In the genomic region with DNA sequence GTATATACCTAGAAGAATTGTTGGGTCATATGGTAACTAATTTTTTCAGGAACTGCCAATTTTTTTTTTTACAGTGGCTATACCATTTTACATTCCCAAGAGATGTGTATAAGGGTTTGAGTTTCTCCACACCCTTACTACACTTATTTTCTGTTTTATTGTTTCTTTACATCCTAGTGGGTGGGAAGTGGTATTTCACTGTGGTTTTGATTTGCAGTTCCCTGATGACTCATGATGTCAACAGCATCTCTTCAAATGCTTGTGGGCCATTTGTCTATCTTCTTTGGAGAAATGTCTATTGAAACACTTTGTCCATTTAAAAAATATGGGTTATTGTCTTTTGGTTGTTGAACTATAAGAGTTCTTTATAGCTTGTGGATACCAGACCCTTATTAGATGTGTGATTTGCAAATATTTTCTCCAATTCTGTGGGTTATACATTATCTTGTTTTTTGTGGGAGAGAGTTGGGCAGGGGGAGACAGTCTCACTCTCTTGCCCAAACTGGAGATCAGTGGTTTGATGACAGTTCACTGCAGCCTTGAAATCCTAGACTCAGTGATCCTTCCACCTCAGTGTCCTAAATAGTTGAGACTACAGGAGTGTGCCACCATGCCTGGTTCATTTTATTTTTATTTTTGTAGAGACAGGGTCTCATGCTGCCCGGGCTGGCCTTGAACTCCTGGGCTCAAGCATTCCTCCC, we compare ENCODE assay signal across 11 cellular contexts. TPM values are rescaled to one million over a fixed set of nuclear protein-coding genes. Genes with fewer than 3 reads are reported as not detected.
DNase-seq lines count a peak whose midpoint lies in the region; ATAC-seq and TF ChIP-seq lines count a peak whose summit lies in the region.
"Had no signal": no experiment of that assay in that cellular context is flagged by ENCODE, and none has a peak within 500 bp of the region (broad histone marks: within the 10 kb centered on the region; RNA-seq: fewer than 3 reads in every experiment).

No MANE protein-coding gene starts in this region.

- peak overlapping the region; percentile 8 for H3K4me2 ChIP-seq in smooth muscle cell

- peak; percentile 46 for DNase-seq in activated CD4-positive, alpha-beta T cell treated with anti-CD3 and anti-CD28 coated beads, Interleukin-2, amount 10 ng/mL, durations not matched to agents 7 days and 5 days
- no peak for DNase-seq in activated CD4-positive, alpha-beta T cell treated with anti-CD3 and anti-CD28 coated beads for 48 hours
- DNase-seq in RWPE2 (ENCODE audit: low spot score) = no peak
- peak; percentile 81 for DNase-seq in choroid plexus epithelial cell (ENCODE audit: low read depth)
- DNase-seq in smooth muscle cell (lab: John Stamatoyannopoulos, UW; ENCODE audit: unreplicated experiment) = no peak
- no peak for DNase-seq in left cardiac atrium
- no peak for DNase-seq in spleen
- DNase-seq: activated CD4-positive, CD25-positive, alpha-beta regulatory T cell; cerebellar nuclear complex had no signal

- H3K4me3 Mint-ChIP-seq in activated CD4-positive, alpha-beta T cell treated with anti-CD3 and anti-CD28 coated beads, Interleukin-2, amount 10 ng/mL, durations not matched to agents 7 days and 5 days = no peak overlapping the region

- H3K36me3 Mint-ChIP-seq in activated CD4-positive, alpha-beta T cell treated with anti-CD3 and anti-CD28 coated beads, Interleukin-2, amount 10 ng/mL, durations not matched to agents 7 days and 5 days (ENCODE audit: low read depth) = peaks cover 55% of the 10 kb centered on the region

- H3K36me3 ChIP-seq in RWPE2 (ENCODE audit: low read depth) (peaks cover 70% of the 10 kb centered on the region), smooth muscle cell (ENCODE audit: low read depth) (no peaks in the 10 kb centered on the region), spleen (peaks cover 0 to 100% (median 67%) of the 10 kb centered on the region in 6 donors)

- H3K9me3 Mint-ChIP-seq in activated CD4-positive, alpha-beta T cell treated with anti-CD3 and anti-CD28 coated beads, Interleukin-2, amount 10 ng/mL, durations not matched to agents 7 days and 5 days = no peaks in the 10 kb centered on the region

- H3K27me3 Mint-ChIP-seq in activated CD4-positive, alpha-beta T cell treated with anti-CD3 and anti-CD28 coated beads, Interleukin-2, amount 10 ng/mL, durations not matched to agents 7 days and 5 days = no peaks in the 10 kb centered on the region

- TF ChIP-seq CTCF in RWPE2 (IDR thresholded peaks at IDR 0.05; ENCODE audit: poor library complexity, severe bottlenecking) = no peak
- TF ChIP-seq CTCF in choroid plexus epithelial cell (conservative IDR thresholded peaks at IDR 0.05; ENCODE audit: low read depth, low read length) = no peak
- TF ChIP-seq CTCF in smooth muscle cell (IDR thresholded peaks at IDR 0.05; ENCODE audit: borderline replicate concordance, insufficient read depth, poor library complexity, severe bottlenecking) = no peak
- TF ChIP-seq CTCF in spleen (IDR thresholded peaks at IDR 0.05 in 8 of 11, conservative IDR thresholded peaks at IDR 0.05 in 3 of 11) = peak in 1 of 11 experiments; percentile 18

- no peaks in the 10 kb centered on the region for H3K4me1 ChIP-seq in RWPE2 (ENCODE audit: insufficient read depth, poor library complexity, severe bottlenecking)
- H3K4me1 ChIP-seq in smooth muscle cell (ENCODE audit: low read depth) = no peaks in the 10 kb centered on the region
- peaks cover 0 to 23% (median 0%) of the 10 kb centered on the region in 6 donors for H3K4me1 ChIP-seq in spleen

- H3K27me3 ChIP-seq in RWPE2 (ENCODE audit: insufficient read depth, poor library complexity, severe bottlenecking) (no peaks in the 10 kb centered on the region), smooth muscle cell (ENCODE audit: low read depth) (no peaks in the 10 kb centered on the region), spleen (replicated peaks in 1 of 7) (no peaks in the 10 kb centered on the region)

- peaks cover 39% of the 10 kb centered on the region for H3K4me1 Mint-ChIP-seq in activated CD4-positive, alpha-beta T cell treated with anti-CD3 and anti-CD28 coated beads, Interleukin-2, amount 10 ng/mL, durations not matched to agents 7 days and 5 days

- H2AFZ ChIP-seq in smooth muscle cell (ENCODE audit: low read depth) = no peak overlapping the region

- no peak for TF ChIP-seq POLR2A in spleen (IDR thresholded peaks at IDR 0.05)

- CTCF ChIA-PET in activated CD4-positive, alpha-beta T cell treated with anti-CD3 and anti-CD28 coated beads, Interleukin-2, amount 10 ng/mL, durations not matched to agents 7 days and 5 days (lab: Charles Lee) = no interaction called here

- peak; percentile 44; the same call in 1 of the 3 replicates for ATAC-seq in RWPE2 (ENCODE audit: low read depth)
- no peak for ATAC-seq in left cardiac atrium
- ATAC-seq in GM19324 (IDR thresholded peaks at IDR 0.05; ENCODE audit: low FRiP score, unreplicated experiment) = no peak
- ATAC-seq: K562 had no signal

- H3K27ac Mint-ChIP-seq in activated CD4-positive, alpha-beta T cell treated with anti-CD3 and anti-CD28 coated beads, Interleukin-2, amount 10 ng/mL, durations not matched to agents 7 days and 5 days = peak overlapping the region; percentile 75

- H3K79me2 ChIP-seq in smooth muscle cell (ENCODE audit: low read depth) = no peaks in the 10 kb centered on the region

- no peak overlapping the region for H3K9ac ChIP-seq in smooth muscle cell (ENCODE audit: low read depth)

- H3F3A ChIP-seq in smooth muscle cell (ENCODE audit: low read depth) = peaks cover 7% of the 10 kb centered on the region

- H3K4me3 ChIP-seq in RWPE2 (ENCODE audit: severe bottlenecking) (no peak overlapping the region), choroid plexus epithelial cell (ENCODE audit: low read depth, low read length) (no peak overlapping the region), smooth muscle cell (no peak overlapping the region), spleen (no peak overlapping the region)
- H3K4me3 ChIP-seq: K562 had no signal

- 100% methylated on average over 1 of the region's 1 CpG for WGBS in smooth muscle cell (ENCODE audit: low lambda C conversion rate)
- 86 to 100% (median 92%) methylated on average over 1 of the region's 1 CpG for WGBS in spleen, 5 donors

- POLR2A ChIA-PET in activated CD4-positive, alpha-beta T cell treated with anti-CD3 and anti-CD28 coated beads, Interleukin-2, amount 10 ng/mL, durations not matched to agents 7 days and 5 days (lab: Charles Lee) = no interaction called here

- peaks cover 19% of the 10 kb centered on the region for H4K20me1 ChIP-seq in smooth muscle cell (ENCODE audit: low read depth)

- H3K9me3 ChIP-seq in RWPE2 (ENCODE audit: severe bottlenecking) (no peaks in the 10 kb centered on the region), smooth muscle cell (replicated peaks; ENCODE audit: low read depth) (no peaks in the 10 kb centered on the region), spleen (no peaks in the 10 kb centered on the region)

- intact Hi-C loops in left cardiac atrium (cut with DNase I) (no loop called here), spleen (cut with DNase I; ENCODE audit: low total_unique reads) (no loop called here)

- H3K27ac ChIP-seq in RWPE2 (ENCODE audit: poor library complexity, severe bottlenecking) (no peak overlapping the region), smooth muscle cell (ENCODE audit: low read depth) (peak overlapping the region; percentile 52), spleen (peak overlapping the region in 3 of 8 donors; percentile 42 to 49 (median 47))

RNA-seq across cellular contexts. Expression of a gene that starts 30.3 kb away (rescaled TPM):
- total RNA-seq in activated CD4-positive, alpha-beta T cell treated with anti-CD3 and anti-CD28 coated beads, Interleukin-2, amount 10 ng/mL, durations not matched to agents 7 days and 5 days = 10 to 100 TPM; 19.4 to 19.6 TPM
- total RNA-seq in smooth muscle cell = 15.3 and 21.1 TPM in 2 replicates
- 31.6 and 33.1 TPM in 2 replicates for polyA plus RNA-seq in smooth muscle cell
- total RNA-seq in left cardiac atrium = 10 to 100 TPM; 25.2 to 40.8 TPM
- total RNA-seq in spleen = 100 to 1,000 TPM in 2 of 7 donors, 10 to 100 TPM in 5; 52.6 to 108 (median 83.0) TPM
- polyA plus RNA-seq in spleen = 10 to 100 TPM; 27.6 to 41.7 (median 32.1) TPM

RNA-seq across cellular contexts. Expression of a gene that starts 57.6 kb away (rescaled TPM):
- 10 to 100 TPM; 63.5 to 72.4 TPM for total RNA-seq in activated CD4-positive, alpha-beta T cell treated with anti-CD3 and anti-CD28 coated beads, Interleukin-2, amount 10 ng/mL, durations not matched to agents 7 days and 5 days
- total RNA-seq in smooth muscle cell (20.6 and 22.4 TPM in 2 replicates), left cardiac atrium (10 to 100 TPM; 21.2 to 23.6 TPM), spleen (10 to 100 TPM; 33.5 to 65.4 (median 51.8) TPM)
- polyA plus RNA-seq in smooth muscle cell (9.2 and 12.8 TPM in 2 replicates), spleen (1 to 10 TPM; 3.9 to 6.9 (median 6.8) TPM)

Comparison
In these comparisons a context has a peak if more than half of its experiments do, and no peak if none do; other contexts are left out.
1. DNase-seq: peak in activated CD4-positive, alpha-beta T cell treated with anti-CD3 and anti-CD28 coated beads, Interleukin-2, amount 10 ng/mL, durations not matched to agents 7 days and 5 days (single experiment) and choroid plexus epithelial cell (single experiment); none in activated CD4-positive, alpha-beta T cell treated with anti-CD3 and anti-CD28 coated beads for 48 hours (single experiment), RWPE2 (single experiment), smooth muscle cell (single experiment), left cardiac atrium (single experiment) and spleen (single experiment).